Comparison of ENCODE assay signal across 13 cellular contexts in the genomic region with DNA sequence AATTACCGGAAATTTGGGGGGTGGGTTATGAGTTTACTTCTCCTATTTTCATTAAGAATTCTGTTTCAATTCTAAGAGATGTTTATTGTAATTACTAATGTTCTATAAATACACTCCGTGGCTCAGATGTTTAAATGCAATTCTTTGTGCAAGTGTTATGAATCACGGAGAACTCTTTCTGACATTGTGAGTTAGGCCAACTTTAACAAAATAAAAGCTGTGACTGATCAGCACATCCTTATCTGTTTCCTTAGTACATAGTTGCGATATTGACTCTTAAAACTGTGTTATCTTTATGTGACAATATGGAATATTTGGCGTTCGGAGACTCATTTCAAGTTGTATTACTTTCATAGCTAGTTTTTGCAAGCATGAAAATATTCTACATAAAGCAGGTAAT. TPM values are rescaled to one million over a fixed set of nuclear protein-coding genes. Genes with fewer than 3 reads are reported as not detected.
DNase-seq lines count a peak whose midpoint lies in the region; ATAC-seq, FAIRE-seq and TF ChIP-seq lines count a peak whose summit lies in the region.
"Had no signal": no experiment of that assay in that cellular context is flagged by ENCODE, and none has a peak within 500 bp of the region (broad histone marks: within the 10 kb centered on the region; RNA-seq: fewer than 3 reads in every experiment).

No MANE protein-coding gene starts in this region.

- POLR2A ChIA-PET in RWPE1 (lab: Yijun Ruan, JAX; ENCODE audit: low non-redundant PET), result no interaction called here

- intact Hi-C loops in psoas muscle (cut with DNase I), result no loop called here

- H3K4me3 ChIP-seq in astrocyte of the spinal cord (ENCODE audit: low read depth, low read length) (peak overlapping the region; percentile 64), iPS-15b (ENCODE audit: low read depth, low read length) (peak overlapping the region; percentile 50), psoas muscle (peak overlapping the region; percentile 37)

- DNase-seq in HT1080 (ENCODE audit: low read depth) (peak; percentile 0), astrocyte of the spinal cord (ENCODE audit: low read depth, low spot score) (peak; percentile 27), psoas muscle (no peak), RWPE1 (ENCODE audit: low spot score) (no peak), NCI-H446 (lab: John Stamatoyannopoulos, UW) (no peak), GM12891 (ENCODE audit: insufficient read length, low spot score) (no peak)
- DNase-seq: activated T-cell treated with anti-CD3 and anti-CD28 coated beads, Interleukin-2, amount 50 U/mL, for 1 hour; cortex of kidney; NCI-H1105 treated with DMSO at 0.1 percent for 48 hours had no signal

- no peaks in the 10 kb centered on the region for H3K9me3 ChIP-seq in iPS-15b (ENCODE audit: control insufficient read depth, insufficient read depth, low read length)
- H3K9me3 ChIP-seq in psoas muscle, result no peaks in the 10 kb centered on the region

- TF ChIP-seq POLR2A in GM12891 (IDR thresholded peaks at IDR 0.05; ENCODE audit: low read depth, low read length), result no peak

- no peaks in the 10 kb centered on the region for H3K36me3 ChIP-seq in iPS-15b (ENCODE audit: control insufficient read depth, insufficient read depth, low read length)
- no peaks in the 10 kb centered on the region for H3K36me3 ChIP-seq in psoas muscle (ENCODE audit: insufficient read depth in 1 of 2, low read depth in 1 of 2)

- FAIRE-seq in GM12891 (lab: Jason Lieb, UNC), result no peak
- FAIRE-seq: urothelium cell line had no signal

- H3K27me3 ChIP-seq in iPS-15b (ENCODE audit: control insufficient read depth, insufficient read depth, low read length) (no peaks in the 10 kb centered on the region), psoas muscle (ENCODE audit: insufficient read depth in 3 of 3, low read length in 2 of 3) (peaks cover 0 to 8% (median 0%) of the 10 kb centered on the region in 3 donors)

- peaks cover 15% of the 10 kb centered on the region for H3K4me1 ChIP-seq in iPS-15b (ENCODE audit: control insufficient read depth, insufficient read depth, low read length)
- no peaks in the 10 kb centered on the region for H3K4me1 ChIP-seq in psoas muscle
- H3K4me1 ChIP-seq: parathyroid adenoma had no signal

- ATAC-seq in psoas muscle, result no peak
- ATAC-seq in HG03521 (IDR thresholded peaks at IDR 0.05; ENCODE audit: unreplicated experiment), result no peak

- H3K27ac ChIP-seq in psoas muscle (no peak overlapping the region), RWPE1 (no peak overlapping the region)
- H3K27ac ChIP-seq: parathyroid adenoma had no signal

- H3K9ac ChIP-seq in iPS-15b (ENCODE audit: low read depth, low read length), result peak overlapping the region; percentile 2
- H3K9ac ChIP-seq: parathyroid adenoma had no signal

- in situ Hi-C loops in astrocyte of the spinal cord (cut with HindIII; ENCODE audit: low sequenced_read_pairs), result no loop called here

- CTCF ChIA-PET in RWPE1 (lab: Yijun Ruan, JAX), result no interaction called here

- 15 to 42% (median 21%) methylated on average over 6 of the region's 6 CpGs for WGBS in psoas muscle, 3 donors

- TF ChIP-seq CTCF in astrocyte of the spinal cord (IDR thresholded peaks at IDR 0.05; ENCODE audit: low read depth, low read length) (no peak), psoas muscle (IDR thresholded peaks at IDR 0.05) (no peak), RWPE1 (conservative IDR thresholded peaks at IDR 0.05; ENCODE audit: low read depth) (no peak)

TF ChIP-seq in GM12891, 5 proteins besides CTCF, POLR2A, EP300 and RAD21:
- no peak for TF ChIP-seq PAX5 (IDR thresholded peaks at IDR 0.05; ENCODE audit: insufficient read depth, low read length, severe bottlenecking)
- TF ChIP-seq SPI1 (IDR thresholded peaks at IDR 0.05; ENCODE audit: low read depth, low read length), result no peak
- TF ChIP-seq POLR2AphosphoS5 (IDR thresholded peaks at IDR 0.05; ENCODE audit: low read depth, low read length), result no peak
- TF ChIP-seq TAF1 (IDR thresholded peaks at IDR 0.05; ENCODE audit: low read depth, low read length), result no peak
- TF ChIP-seq POU2F2 (IDR thresholded peaks at IDR 0.05; ENCODE audit: low read depth, low read length), result no peak

RNA-seq across cellular contexts. Expression of gene KLHL4, which starts 0.9 kb away (rescaled TPM):
- total RNA-seq in HT1080 (2014; rRNA removed; shearing (Covaris generic)), result 5.3 and 8.5 TPM in 2 replicates
- 3.7 and 4.8 TPM in 2 replicates for polyA plus RNA-seq in HT1080 (2015; cell fraction: cytosol; rRNA removed)
- polyA plus RNA-seq in HT1080 (2015; cell fraction: nucleus; rRNA removed), result 6.6 and 6.8 TPM in 2 replicates
- total RNA-seq in psoas muscle, result 1 to 10 TPM in 2 of 4 donors, under 1 TPM in 2; 0.22 to 1.4 (median 0.67) TPM
- under 1 TPM; 0.03 to 0.17 (median 0.10) TPM for polyA plus RNA-seq in psoas muscle
- polyA plus RNA-seq in GM12891 (2012; ENCODE audit: low read depth, missing spikeins), result not detected

Comparison
In these comparisons a context has a peak if more than half of its experiments do, and no peak if none do; other contexts are left out.
1. DNase-seq: peak in HT1080 (single experiment) and astrocyte of the spinal cord (single experiment); none in psoas muscle (0 of 2), RWPE1 (single experiment), NCI-H446 (0 of 2) and GM12891 (single experiment).
2. Peak in every context shown above with its lines, with median percentiles within 50 percentile points of each other: H3K4me3 ChIP-seq.